Comparison of ENCODE assay signal across 14 cellular contexts in genomic region chr10:23341004-23341403, GRCh38. TPM values are rescaled to one million over a fixed set of nuclear protein-coding genes. Genes with fewer than 3 reads are reported as not detected.
DNase-seq lines count a peak whose midpoint lies in the region; ATAC-seq and TF ChIP-seq lines count a peak whose summit lies in the region.
"Had no signal": no experiment of that assay in that cellular context is flagged by ENCODE, and none has a peak within 500 bp of the region (broad histone marks: within the 10 kb centered on the region; RNA-seq: fewer than 3 reads in every experiment).

No MANE protein-coding gene starts in this region.

- H3K9me3 ChIP-seq in BLaER1 (peaks cover 6% of the 10 kb centered on the region), PC-9 (ENCODE audit: insufficient read depth, low read depth) (no peaks in the 10 kb centered on the region)
- H3K9me3 ChIP-seq: ovary had no signal

- no peak for ATAC-seq in GM21526 (IDR thresholded peaks at IDR 0.05; ENCODE audit: low FRiP score, unreplicated experiment)
- ATAC-seq in Right ventricle myocardium inferior: no peak
- ATAC-seq: left ventricle myocardium superior had no signal

- POLR2A ChIA-PET in PC-9 (lab: Charles Lee; ENCODE audit: unreplicated experiment): no interaction called here

- intact Hi-C loops in PC-9 (cut with micrococcal nuclease; ENCODE audit: unreplicated experiment): no loop called here
- intact Hi-C loops in Right ventricle myocardium inferior (cut with DNase I): no loop called here

- no peaks in the 10 kb centered on the region; the same call in 1 of the 2 replicates for H3K79me2 ChIP-seq in PC-9 (ENCODE audit: low read depth)

- peaks cover 9% of the 10 kb centered on the region; the same call in 1 of the 2 replicates for H3K4me1 ChIP-seq in BLaER1
- H3K4me1 ChIP-seq in PC-9 (replicated peaks; ENCODE audit: insufficient read depth): peaks cover 78% of the 10 kb centered on the region

- no peaks in the 10 kb centered on the region for H4K20me1 ChIP-seq in BLaER1
- no peaks in the 10 kb centered on the region for H4K20me1 ChIP-seq in PC-9 (ENCODE audit: insufficient read depth)

- no peaks in the 10 kb centered on the region for H3K36me3 ChIP-seq in BLaER1
- no peaks in the 10 kb centered on the region for H3K36me3 ChIP-seq in PC-9 (ENCODE audit: low read depth)
- H3K36me3 ChIP-seq: ovary had no signal

- H3K4me3 ChIP-seq in BLaER1: no peak overlapping the region
- no peak overlapping the region for H3K4me3 ChIP-seq in PC-9
- H3K4me3 ChIP-seq: ovary had no signal

- no peak overlapping the region for H3K9ac ChIP-seq in BLaER1

- peaks cover 49% of the 10 kb centered on the region for H3F3A ChIP-seq in PC-9 (ENCODE audit: insufficient read depth, low read depth)

- H3K27ac ChIP-seq in BLaER1: no peak overlapping the region
- H3K27ac ChIP-seq in PC-9: peak overlapping the region; percentile 85; the same call in 1 of the 2 replicates
- H3K27ac ChIP-seq: ovary, VCaP had no signal

- CTCF ChIA-PET in PC-9 (lab: Charles Lee): no interaction called here

- H3K4me2 ChIP-seq in BLaER1: peak overlapping the region; percentile 21; the same call in 1 of the 2 replicates
- H3K4me2 ChIP-seq in PC-9: no peak overlapping the region

- DNase-seq in EH (ENCODE audit: low read depth) (peak; percentile 72), PC-9 (no peak), glomerular visceral epithelial cell (ENCODE audit: extremely low spot score) (peak; percentile 30), NCI-H146 (lab: John Stamatoyannopoulos, UW) (no peak), NCI-H187 (lab: John Stamatoyannopoulos, UW) (no peak), Right ventricle myocardium inferior (ENCODE audit: missing footprints) (no peak)
- DNase-seq: Calu3, left ventricle myocardium superior, NCI-H446, ovary, SHP77 treated with DMSO at 0.1 percent for 48 hours had no signal

- TF ChIP-seq CTCF in PC-9 (conservative IDR thresholded peaks at IDR 0.05): no peak

- no peak overlapping the region for H2AFZ ChIP-seq in PC-9

- no peaks in the 10 kb centered on the region for H3K27me3 ChIP-seq in BLaER1
- H3K27me3 ChIP-seq in PC-9 (ENCODE audit: insufficient read depth, low read depth): no peaks in the 10 kb centered on the region
- H3K27me3 ChIP-seq: ovary had no signal

- no peaks in the 10 kb centered on the region for H3K9me2 ChIP-seq in PC-9 (ENCODE audit: insufficient read depth)

- no TSS peak for BruUV-seq in PC-9 (replicated peaks; lab: Mats Ljungman, UMichigan)

RNA-seq across cellular contexts. Expression of gene C10orf67, which starts 3.6 kb away (rescaled TPM):
- total RNA-seq in PC-9 (2021): 1.2 and 1.3 TPM in 2 replicates
- total RNA-seq in Right ventricle myocardium inferior: 0.51 TPM

Comparison
In these comparisons a context has a peak if more than half of its experiments do, and no peak if none do; other contexts are left out.
1. DNase-seq: peak in EH (single experiment) and glomerular visceral epithelial cell (single experiment); none in PC-9 (0 of 2), NCI-H146 (single experiment), NCI-H187 (0 of 2) and Right ventricle myocardium inferior (single experiment).